1 cellular context compared by ENCODE assay signal in the genomic region with DNA sequence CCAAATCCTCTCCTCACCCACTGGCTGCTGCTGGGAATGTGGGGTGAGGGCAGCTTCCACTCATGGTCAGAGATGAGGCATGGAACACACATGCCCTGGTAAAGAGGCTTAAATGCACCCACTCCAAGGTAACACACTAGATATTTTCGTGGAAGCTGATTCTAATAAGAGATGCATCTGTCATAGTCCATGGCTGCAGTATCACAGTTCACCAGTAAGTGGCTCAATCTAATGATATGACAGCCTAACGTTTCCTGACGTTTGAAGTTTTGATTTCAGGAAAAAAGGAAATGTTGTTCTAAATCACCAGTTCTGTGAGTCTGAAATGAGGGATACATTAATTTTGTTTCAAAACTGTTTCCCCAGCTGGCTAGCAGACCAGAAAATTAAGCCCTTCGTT.
TF ChIP-seq lines count a peak whose summit lies in the region.

No MANE protein-coding gene starts in this region.

TF ChIP-seq in GM23338, 12 proteins besides CTCF, POLR2A, EP300 and RAD21 (continued from another document):
- TF ChIP-seq, protein P1, sequence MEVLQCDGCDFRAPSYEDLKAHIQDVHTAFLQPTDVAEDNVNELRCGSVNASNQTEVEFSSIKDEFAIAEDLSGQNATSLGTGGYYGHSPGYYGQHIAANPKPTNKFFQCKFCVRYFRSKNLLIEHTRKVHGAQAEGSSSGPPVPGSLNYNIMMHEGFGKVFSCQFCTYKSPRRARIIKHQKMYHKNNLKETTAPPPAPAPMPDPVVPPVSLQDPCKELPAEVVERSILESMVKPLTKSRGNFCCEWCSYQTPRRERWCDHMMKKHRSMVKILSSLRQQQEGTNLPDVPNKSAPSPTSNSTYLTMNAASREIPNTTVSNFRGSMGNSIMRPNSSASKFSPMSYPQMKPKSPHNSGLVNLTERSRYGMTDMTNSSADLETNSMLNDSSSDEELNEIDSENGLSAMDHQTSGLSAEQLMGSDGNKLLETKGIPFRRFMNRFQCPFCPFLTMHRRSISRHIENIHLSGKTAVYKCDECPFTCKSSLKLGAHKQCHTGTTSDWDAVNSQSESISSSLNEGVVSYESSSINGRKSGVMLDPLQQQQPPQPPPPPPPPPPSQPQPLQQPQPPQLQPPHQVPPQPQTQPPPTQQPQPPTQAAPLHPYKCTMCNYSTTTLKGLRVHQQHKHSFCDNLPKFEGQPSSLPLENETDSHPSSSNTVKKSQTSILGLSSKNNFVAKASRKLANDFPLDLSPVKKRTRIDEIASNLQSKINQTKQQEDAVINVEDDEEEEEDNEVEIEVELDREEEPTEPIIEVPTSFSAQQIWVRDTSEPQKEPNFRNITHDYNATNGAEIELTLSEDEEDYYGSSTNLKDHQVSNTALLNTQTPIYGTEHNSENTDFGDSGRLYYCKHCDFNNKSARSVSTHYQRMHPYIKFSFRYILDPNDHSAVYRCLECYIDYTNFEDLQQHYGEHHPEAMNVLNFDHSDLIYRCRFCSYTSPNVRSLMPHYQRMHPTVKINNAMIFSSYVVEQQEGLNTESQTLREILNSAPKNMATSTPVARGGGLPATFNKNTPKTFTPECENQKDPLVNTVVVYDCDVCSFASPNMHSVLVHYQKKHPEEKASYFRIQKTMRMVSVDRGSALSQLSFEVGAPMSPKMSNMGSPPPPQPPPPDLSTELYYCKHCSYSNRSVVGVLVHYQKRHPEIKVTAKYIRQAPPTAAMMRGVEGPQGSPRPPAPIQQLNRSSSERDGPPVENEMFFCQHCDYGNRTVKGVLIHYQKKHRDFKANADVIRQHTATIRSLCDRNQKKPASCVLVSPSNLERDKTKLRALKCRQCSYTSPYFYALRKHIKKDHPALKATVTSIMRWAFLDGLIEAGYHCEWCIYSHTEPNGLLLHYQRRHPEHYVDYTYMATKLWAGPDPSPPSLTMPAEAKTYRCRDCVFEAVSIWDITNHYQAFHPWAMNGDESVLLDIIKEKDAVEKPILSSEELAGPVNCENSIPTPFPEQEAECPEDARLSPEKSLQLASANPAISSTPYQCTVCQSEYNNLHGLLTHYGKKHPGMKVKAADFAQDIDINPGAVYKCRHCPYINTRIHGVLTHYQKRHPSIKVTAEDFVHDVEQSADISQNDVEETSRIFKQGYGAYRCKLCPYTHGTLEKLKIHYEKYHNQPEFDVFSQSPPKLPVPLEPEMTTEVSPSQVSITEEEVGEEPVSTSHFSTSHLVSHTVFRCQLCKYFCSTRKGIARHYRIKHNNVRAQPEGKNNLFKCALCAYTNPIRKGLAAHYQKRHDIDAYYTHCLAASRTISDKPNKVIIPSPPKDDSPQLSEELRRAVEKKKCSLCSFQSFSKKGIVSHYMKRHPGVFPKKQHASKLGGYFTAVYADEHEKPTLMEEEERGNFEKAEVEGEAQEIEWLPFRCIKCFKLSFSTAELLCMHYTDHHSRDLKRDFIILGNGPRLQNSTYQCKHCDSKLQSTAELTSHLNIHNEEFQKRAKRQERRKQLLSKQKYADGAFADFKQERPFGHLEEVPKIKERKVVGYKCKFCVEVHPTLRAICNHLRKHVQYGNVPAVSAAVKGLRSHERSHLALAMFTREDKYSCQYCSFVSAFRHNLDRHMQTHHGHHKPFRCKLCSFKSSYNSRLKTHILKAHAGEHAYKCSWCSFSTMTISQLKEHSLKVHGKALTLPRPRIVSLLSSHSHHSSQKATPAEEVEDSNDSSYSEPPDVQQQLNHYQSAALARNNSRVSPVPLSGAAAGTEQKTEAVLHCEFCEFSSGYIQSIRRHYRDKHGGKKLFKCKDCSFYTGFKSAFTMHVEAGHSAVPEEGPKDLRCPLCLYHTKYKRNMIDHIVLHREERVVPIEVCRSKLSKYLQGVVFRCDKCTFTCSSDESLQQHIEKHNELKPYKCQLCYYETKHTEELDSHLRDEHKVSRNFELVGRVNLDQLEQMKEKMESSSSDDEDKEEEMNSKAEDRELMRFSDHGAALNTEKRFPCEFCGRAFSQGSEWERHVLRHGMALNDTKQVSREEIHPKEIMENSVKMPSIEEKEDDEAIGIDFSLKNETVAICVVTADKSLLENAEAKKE (CRISPR knock-in tag; IDR thresholded peaks at IDR 0.05), result no peak
- TF ChIP-seq POLR2AphosphoS5 (IDR thresholded peaks at IDR 0.05; ENCODE audit: low read depth) (no peak), STAT1 (IDR thresholded peaks at IDR 0.05; ENCODE audit: unreplicated experiment) (no peak), EZH2 (IDR thresholded peaks at IDR 0.05; ENCODE audit: low read depth, unreplicated experiment) (no peak), CREB1 (CRISPR knock-in tag; IDR thresholded peaks at IDR 0.05; ENCODE audit: low read depth) (no peak)
TF ChIP-seq in GM23338: peak in this region for 0.
